Comparison of ENCODE assay signal across 22 cellular contexts in the genomic region with DNA sequence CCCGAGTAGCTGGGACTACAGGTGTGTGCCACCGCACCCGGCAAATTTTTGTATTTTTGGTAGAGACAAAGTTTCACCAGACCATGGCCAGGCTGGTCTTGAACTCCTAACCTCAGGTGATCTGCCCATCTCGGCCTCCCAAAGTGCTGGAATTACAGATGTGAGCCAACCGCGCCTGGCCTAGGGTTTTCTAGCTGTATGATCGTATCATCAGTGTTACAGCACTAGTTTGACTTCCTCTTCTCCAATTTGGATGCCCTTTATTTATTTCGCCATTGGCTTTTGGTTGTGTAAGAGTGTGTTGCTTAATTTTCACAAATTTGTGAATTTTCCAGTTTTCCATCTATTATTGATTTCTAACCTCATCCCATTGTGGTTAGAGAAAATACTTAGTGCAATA. TPM values are rescaled to one million over a fixed set of nuclear protein-coding genes. Genes with fewer than 3 reads are reported as not detected.
A peak's percentile ranks its signal among the peaks of the same experiment; 100 is the strongest.
DNase-seq lines count a peak whose midpoint lies in the region; ATAC-seq and TF ChIP-seq lines count a peak whose summit lies in the region.
"Had no signal": no experiment of that assay in that cellular context is flagged by ENCODE, and none has a peak within 500 bp of the region (broad histone marks: within the 10 kb centered on the region; RNA-seq: fewer than 3 reads in every experiment).

No MANE protein-coding gene starts in this region.

- no peak overlapping the region for H3K27ac ChIP-seq in HL-60 (replicated peaks)
- H3K27ac ChIP-seq: BLaER1 had no signal

- peaks cover 0 to 18% (median 2%) of the 10 kb centered on the region in 7 donors for H3K9me3 Mint-ChIP-seq in CD14-positive monocyte
- H3K9me3 Mint-ChIP-seq in chondrocyte (ENCODE audit: low read depth), result peaks cover 11% of the 10 kb centered on the region
- H3K9me3 Mint-ChIP-seq: CD8-positive, alpha-beta memory T cell; HFFc6 had no signal

- H3K4me1 Mint-ChIP-seq in CD14-positive monocyte (peaks cover 49% of the 10 kb centered on the region), chondrocyte (ENCODE audit: low read depth) (no peaks in the 10 kb centered on the region)

- H3K27me3 Mint-ChIP-seq in CD14-positive monocyte (ENCODE audit: low read depth in 3 of 3) (peaks cover 0 to 21% (median 0%) of the 10 kb centered on the region in 3 donors), chondrocyte (ENCODE audit: low read depth) (peaks cover 2% of the 10 kb centered on the region)
- H3K27me3 Mint-ChIP-seq: T-helper 17 cell had no signal

- TF ChIP-seq CTCF in CD14-positive monocyte (IDR thresholded peaks at IDR 0.05) (no peak), HL-60 (IDR thresholded peaks at IDR 0.05; ENCODE audit: insufficient read depth, low read length) (no peak), chondrocyte (IDR thresholded peaks at IDR 0.05) (no peak)

- peak overlapping the region; percentile 86 to 91 (median 88) for H3K27ac Mint-ChIP-seq in CD14-positive monocyte
- no peak overlapping the region for H3K27ac Mint-ChIP-seq in chondrocyte (ENCODE audit: unreplicated experiment)
- H3K27ac Mint-ChIP-seq: CD8-positive, alpha-beta memory T cell; HFFc6; T-helper 17 cell had no signal

- intact Hi-C loops in CD14-positive monocyte (cut with micrococcal nuclease), result no loop called here

- DNase-seq in CD14-positive monocyte (ENCODE audit: low spot score) (peak; percentile 76), HL-60 (ENCODE audit: low read depth in 1 of 2, low spot score in 1 of 2) (peak; percentile 39 to 77), NOMO-1 treated with dmso at 0.1 percent for 144 hours (lab: John Stamatoyannopoulos, UW; ENCODE audit: unreplicated experiment) (peak; percentile 45), chondrocyte (ENCODE audit: low spot score) (peak; percentile 33), NCI-H526 (lab: John Stamatoyannopoulos, UW) (no peak), HK-2 (ENCODE audit: unreplicated experiment) (no peak)
- DNase-seq in activated T-cell treated with anti-CD3 and anti-CD28 coated beads, Interleukin-2, amount 50 U/mL, for 48 hours, result no peak
- DNase-seq: CD8-positive, alpha-beta memory T cell; DMS79; H7; HFFc6; NCI-H1105 treated with DMSO at 0.1 percent for 48 hours; NCI-H1694; NCI-H2107; NCI-H510A treated with DMSO at 0.1 percent for 48 hours; SHP77; T-helper 17 cell had no signal

- no peak for ATAC-seq in GM19324 (IDR thresholded peaks at IDR 0.05; ENCODE audit: low FRiP score, unreplicated experiment)
- ATAC-seq: SK-N-SH treated with all-trans-retinoic acid at 6 μM for 48 hours, T-helper 17 cell had no signal

- H3K36me3 Mint-ChIP-seq in CD14-positive monocyte (peaks cover 0 to 4% of the 10 kb centered on the region in 2 donors), chondrocyte (ENCODE audit: low read depth) (peaks cover 2% of the 10 kb centered on the region)
- H3K36me3 Mint-ChIP-seq: CD8-positive, alpha-beta memory T cell had no signal

- H3K4me3 ChIP-seq in HL-60 (replicated peaks; ENCODE audit: insufficient read depth, low read length), result no peak overlapping the region
- H3K4me3 ChIP-seq: BLaER1 had no signal

- H3K27me3 ChIP-seq in HL-60 (ENCODE audit: insufficient read depth, poor library complexity, severe bottlenecking), result no peaks in the 10 kb centered on the region

- H3K4me3 Mint-ChIP-seq in CD14-positive monocyte (no peak overlapping the region), chondrocyte (ENCODE audit: unreplicated experiment) (no peak overlapping the region)
- H3K4me3 Mint-ChIP-seq: CD8-positive, alpha-beta memory T cell; HFFc6; T-helper 17 cell had no signal

RNA-seq across cellular contexts. Expression of a gene that starts 5.2 kb away (rescaled TPM):
- under 1 TPM; 0.20 to 0.60 TPM for polyA plus RNA-seq in CD14-positive monocyte
- total RNA-seq in chondrocyte, result not detected in 3 replicates
- total RNA-seq: A673, HFFc6 had no signal

RNA-seq across cellular contexts. Expression of a gene that starts 5.9 kb away (rescaled TPM):
- not detected for polyA plus RNA-seq in CD14-positive monocyte
- not detected in 3 replicates for total RNA-seq in chondrocyte
- total RNA-seq: A673; CD8-positive, alpha-beta memory T cell; H7; HFFc6; M059J; T-helper 17 cell had no signal
- polyA plus RNA-seq: CD8-positive, alpha-beta memory T cell had no signal

RNA-seq across cellular contexts. Expression of a gene that starts 43.4 kb away (rescaled TPM):
- not detected for polyA plus RNA-seq in CD14-positive monocyte
- not detected in 3 replicates for total RNA-seq in chondrocyte
- total RNA-seq: A673; CD8-positive, alpha-beta memory T cell; H7; HFFc6; M059J; T-helper 17 cell had no signal
- polyA plus RNA-seq: CD8-positive, alpha-beta memory T cell had no signal

Comparison
In these comparisons a context has a peak if more than half of its experiments do, and no peak if none do; other contexts are left out.
1. DNase-seq: peak in CD14-positive monocyte (single experiment), HL-60 (2 of 2), NOMO-1 treated with dmso at 0.1 percent for 144 hours (single experiment) and chondrocyte (single experiment); none in NCI-H526 (0 of 2), activated T-cell treated with anti-CD3 and anti-CD28 coated beads, Interleukin-2, amount 50 U/mL, for 48 hours (0 of 2) and HK-2 (single experiment).